8 cellular contexts compared by ENCODE assay signal in the genomic region with DNA sequence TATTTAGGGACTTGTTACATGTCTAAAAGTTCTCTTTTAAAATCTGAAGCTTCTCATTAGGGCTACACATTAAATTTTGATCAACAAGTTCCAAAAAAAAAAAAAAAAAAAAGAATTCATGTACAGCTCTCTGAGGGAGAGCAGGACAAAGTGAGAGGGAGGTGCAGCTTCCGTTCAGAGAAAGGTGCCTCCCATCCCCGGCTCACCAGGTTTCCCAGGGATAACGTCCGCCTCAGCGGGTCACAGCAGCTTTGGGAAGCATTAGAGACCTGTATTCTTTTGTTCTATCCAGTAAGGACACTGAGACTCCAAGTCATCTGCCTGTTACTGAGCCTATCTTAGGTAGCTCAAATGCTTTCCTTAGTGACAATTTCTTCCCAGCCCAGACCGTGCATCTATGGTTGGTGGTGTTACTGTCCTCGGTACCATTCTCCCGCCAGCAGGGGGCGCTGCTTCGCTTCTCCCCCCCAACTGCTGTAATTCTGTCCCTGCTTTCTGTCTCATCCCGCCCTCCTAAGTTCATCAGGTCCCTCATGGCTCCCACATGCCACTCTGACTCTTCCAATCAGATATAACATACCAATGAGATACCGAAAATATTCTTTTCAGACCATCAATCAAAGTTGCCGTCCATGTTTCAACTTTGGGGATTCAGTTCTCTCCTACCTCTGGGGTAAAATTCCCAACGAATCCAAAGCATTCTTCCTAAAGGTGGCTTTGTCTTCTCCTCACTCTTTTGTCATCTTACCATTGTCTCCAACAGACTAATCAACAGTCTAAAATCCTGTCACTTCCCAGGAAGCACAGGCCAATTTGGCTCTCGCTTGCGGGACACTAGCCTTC.
DNase-seq lines count a peak whose midpoint lies in the region; TF ChIP-seq lines count a peak whose summit lies in the region.

No MANE protein-coding gene starts in this region.

- H3K36me3 ChIP-seq in HAP-1 (replicated peaks) (no peaks in the 10 kb centered on the region), Loucy (ENCODE audit: insufficient read depth, low read length) (no peaks in the 10 kb centered on the region), transverse colon (no peaks in the 10 kb centered on the region)
- no peaks in the 10 kb centered on the region for H3K36me3 ChIP-seq in effector memory CD4-positive, alpha-beta T cell (ENCODE audit: control insufficient read depth, insufficient read depth, low read length)

- H4K20me1 ChIP-seq in Loucy (ENCODE audit: insufficient read depth, low read length, poor library complexity, severe bottlenecking): no peaks in the 10 kb centered on the region

- no peak for TF ChIP-seq POLR2A in transverse colon (IDR thresholded peaks at IDR 0.05)

- in situ Hi-C loops in HAP-1 (cut with MboI; ENCODE audit: low sequenced_read_pairs): loop anchor here (25.0 kb wide), 1 partner anchor 1243 kb away; no protein-coding TSS in a partner anchor
- in situ Hi-C loops in transverse colon (cut with MboI; ENCODE audit: low pct_ligation_motif_present in 1 of 4, low pct_unique_long_range_greater_than_20kb in 1 of 4, low sequenced_read_pairs in 3 of 4): loop anchor here in 2 of 4 donors (25.0 kb wide), 2 partner anchors 407 to 432 kb away; no protein-coding TSS in a partner anchor

- no peak overlapping the region for H3K9ac ChIP-seq in Loucy (ENCODE audit: low read depth, low read length, poor library complexity, severe bottlenecking)

- H3K27me3 ChIP-seq in HAP-1 (ENCODE audit: low read depth): no peaks in the 10 kb centered on the region
- no peaks in the 10 kb centered on the region for H3K27me3 ChIP-seq in Loucy (ENCODE audit: insufficient read depth, low read length, poor library complexity, severe bottlenecking)
- H3K27me3 ChIP-seq in effector memory CD4-positive, alpha-beta T cell (replicated peaks; ENCODE audit: control insufficient read depth, insufficient read depth, low read length, poor library complexity, severe bottlenecking): no peaks in the 10 kb centered on the region
- H3K27me3 ChIP-seq in transverse colon: no peaks in the 10 kb centered on the region

- DNase-seq in NCI-H2171 treated with DMSO at 0.1 percent for 48 hours (lab: John Stamatoyannopoulos, UW) (peak; percentile 8), NCI-H2171 (lab: John Stamatoyannopoulos, UW) (no peak), HAP-1 (ENCODE audit: low spot score in 2 of 2) (peak; percentile 16 to 69), midbrain (lab: John Stamatoyannopoulos, UW) (peak; percentile 54), transverse colon (peak; percentile 42)
- DNase-seq in activated CD4-positive, alpha-beta T cell treated with anti-CD3 and anti-CD28 coated beads for 4 hours: peak; percentile 6 to 12
- DNase-seq in effector memory CD4-positive, alpha-beta T cell: peak in 2 of 3 donors; percentile 1 to 12

- no peak overlapping the region for H3K4me3 ChIP-seq in HAP-1
- H3K4me3 ChIP-seq in Loucy (ENCODE audit: low read length, poor library complexity, severe bottlenecking): no peak overlapping the region
- no peak overlapping the region for H3K4me3 ChIP-seq in effector memory CD4-positive, alpha-beta T cell (ENCODE audit: insufficient read depth, low read depth, low read length, poor library complexity, severe bottlenecking)
- H3K4me3 ChIP-seq in transverse colon: no peak overlapping the region

- H3K9me3 ChIP-seq in HAP-1 (no peaks in the 10 kb centered on the region), Loucy (ENCODE audit: insufficient read depth, low read depth, low read length) (no peaks in the 10 kb centered on the region), transverse colon (no peaks in the 10 kb centered on the region)
- no peaks in the 10 kb centered on the region for H3K9me3 ChIP-seq in effector memory CD4-positive, alpha-beta T cell (ENCODE audit: control insufficient read depth, low read length)

- TF ChIP-seq CTCF in Loucy (conservative IDR thresholded peaks at IDR 0.05; ENCODE audit: low read length): peak; percentile 87
- peak; percentile 47 to 67 (median 62) for TF ChIP-seq CTCF in transverse colon (IDR thresholded peaks at IDR 0.05)

- no peak overlapping the region; the same call in 1 of the 2 replicates for H2AFZ ChIP-seq in Loucy (ENCODE audit: low read length)

- intact Hi-C loops in transverse colon (cut with DNase I; ENCODE audit: low total_unique reads): no loop called here

- 41 to 64% methylated on average over 5 to 16 of the region's 16 CpGs for WGBS in transverse colon (ENCODE audit: low coverage in 1 of 2), 2 donors

- TF ChIP-seq EP300 in transverse colon (IDR thresholded peaks at IDR 0.05; ENCODE audit: low read depth): no peak

- no peaks in the 10 kb centered on the region for H3K9me2 ChIP-seq in Loucy (replicated peaks; ENCODE audit: low read depth, low read length)

- no peak overlapping the region for H3K27ac ChIP-seq in effector memory CD4-positive, alpha-beta T cell (ENCODE audit: insufficient read depth, low read length, poor library complexity, severe bottlenecking)
- no peak overlapping the region for H3K27ac ChIP-seq in transverse colon

- H3K4me1 ChIP-seq in HAP-1 (no peaks in the 10 kb centered on the region), Loucy (ENCODE audit: insufficient read depth, low read length, poor library complexity, severe bottlenecking) (peaks cover 16% of the 10 kb centered on the region), transverse colon (no peaks in the 10 kb centered on the region)
- no peaks in the 10 kb centered on the region for H3K4me1 ChIP-seq in effector memory CD4-positive, alpha-beta T cell (ENCODE audit: control insufficient read depth, insufficient read depth, low read length, poor library complexity, severe bottlenecking)

- H3K79me2 ChIP-seq in Loucy (ENCODE audit: insufficient read depth, low read length): no peaks in the 10 kb centered on the region

- H3F3A ChIP-seq in Loucy (ENCODE audit: low read depth): no peaks in the 10 kb centered on the region

- H3K4me2 ChIP-seq in Loucy (ENCODE audit: low read depth, low read length, poor library complexity, severe bottlenecking): peak overlapping the region; percentile 8
